Comparison of ENCODE assay signal across 13 cellular contexts in the genomic region with DNA sequence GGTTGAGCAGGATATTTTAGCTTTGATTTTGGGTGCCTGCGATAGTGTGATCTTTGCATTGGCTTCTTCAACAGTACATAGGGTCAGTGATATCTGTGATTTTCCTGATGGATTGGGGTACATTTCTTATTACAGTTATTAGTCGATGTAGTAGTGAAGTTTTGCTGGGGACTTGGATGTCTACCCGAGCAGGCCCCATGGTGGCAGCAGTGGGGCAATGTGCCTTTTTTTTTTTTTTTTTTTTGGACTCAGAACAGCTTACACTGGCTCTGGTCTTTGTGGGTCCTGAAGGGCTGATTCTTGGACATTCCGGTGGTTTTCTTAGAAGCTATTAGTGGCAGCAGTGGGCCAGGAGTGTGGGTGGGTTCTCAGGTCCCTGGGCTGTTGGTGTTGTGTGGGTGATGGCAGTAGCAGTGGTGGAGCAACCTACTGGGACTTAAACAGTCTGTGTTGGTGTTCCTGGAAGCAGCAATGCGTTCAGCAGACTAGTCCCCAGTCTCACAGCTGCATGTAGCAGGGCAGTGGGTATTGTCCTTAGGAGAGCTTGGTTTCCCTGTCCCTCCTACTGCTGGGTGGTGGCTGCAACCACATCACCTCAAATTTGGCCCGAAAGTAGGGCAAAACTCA. TPM values are rescaled to one million over a fixed set of nuclear protein-coding genes. Genes with fewer than 3 reads are reported as not detected.
DNase-seq lines count a peak whose midpoint lies in the region; ATAC-seq and TF ChIP-seq lines count a peak whose summit lies in the region.
"Had no signal": no experiment of that assay in that cellular context is flagged by ENCODE, and none has a peak within 500 bp of the region (broad histone marks: within the 10 kb centered on the region; RNA-seq: fewer than 3 reads in every experiment).

No MANE protein-coding gene starts in this region.

- no peak overlapping the region for H3K4me3 ChIP-seq in CD8-positive, alpha-beta memory T cell (ENCODE audit: low read length)
- H3K4me3 ChIP-seq: HAP-1 had no signal

- no peaks in the 10 kb centered on the region for H3K36me3 Mint-ChIP-seq in T-helper 1 cell treated with Interleukin-12 subunit alpha and Interleukin-12 subunit beta and Interleukin-4 antibody, amounts not matched to agents 30 μg/mL and 1 μg/mL, for 36 hours (ENCODE audit: low read depth)
- H3K36me3 Mint-ChIP-seq in activated T-helper 17 cell treated with anti-CD3 and anti-CD28 coated beads, Interleukin-2, amount 50 U/mL, for 72 hours (ENCODE audit: low read depth), result no peaks in the 10 kb centered on the region
- no peaks in the 10 kb centered on the region for H3K36me3 Mint-ChIP-seq in progenitor cell of endocrine pancreas (ENCODE audit: insufficient read depth)
- peaks cover 0 to 8% (median 0%) of the 10 kb centered on the region in 3 donors for H3K36me3 Mint-ChIP-seq in CD8-positive, alpha-beta memory T cell

- peak overlapping the region; percentile 32 for H3K27ac Mint-ChIP-seq in T-helper 1 cell treated with Interleukin-12 subunit alpha and Interleukin-12 subunit beta and Interleukin-4 antibody, amounts not matched to agents 30 μg/mL and 1 μg/mL, for 36 hours
- H3K27ac Mint-ChIP-seq in activated T-helper 17 cell treated with anti-CD3 and anti-CD28 coated beads, Interleukin-2, amount 50 U/mL, for 72 hours, result peak overlapping the region; percentile 43
- H3K27ac Mint-ChIP-seq in progenitor cell of endocrine pancreas, result no peak overlapping the region
- peak overlapping the region in 3 of 8 donors; percentile 61 to 75 (median 62) for H3K27ac Mint-ChIP-seq in CD8-positive, alpha-beta memory T cell

- DNase-seq in T-helper 1 cell (no peak), progenitor cell of endocrine pancreas (ENCODE audit: low spot score, unreplicated experiment) (no peak), head of caudate nucleus (no peak), SW480 (ENCODE audit: low spot score) (no peak)
- no peak for DNase-seq in CD8-positive, alpha-beta memory T cell
- DNase-seq: activated CD4-positive, CD25-positive, alpha-beta regulatory T cell; kidney; NCI-H1417 treated with DMSO at 0.1 percent for 48 hours had no signal

- no peaks in the 10 kb centered on the region for H3K9me3 ChIP-seq in CD8-positive, alpha-beta memory T cell (ENCODE audit: low read length)
- H3K9me3 ChIP-seq: HAP-1 had no signal

- POLR2A ChIA-PET in CD8-positive, alpha-beta memory T cell (lab: Charles Lee), result no interaction called here

- TF ChIP-seq CTCF in progenitor cell of endocrine pancreas (IDR thresholded peaks at IDR 0.05; ENCODE audit: unreplicated experiment), result peak; percentile 42

- H3K27ac ChIP-seq in CD8-positive, alpha-beta memory T cell (ENCODE audit: low read depth, low read length), result no peak overlapping the region

- H3K27me3 ChIP-seq in CD8-positive, alpha-beta memory T cell (ENCODE audit: insufficient read depth, low read length, poor library complexity, severe bottlenecking), result no peaks in the 10 kb centered on the region

- CTCF ChIA-PET in CD8-positive, alpha-beta memory T cell (lab: Charles Lee), result interaction anchor here (0.9 to 1.5 kb wide), 2 partner anchors 10 to 12 kb away, joined by 3 to 4 read pairs; no protein-coding TSS in a partner anchor

- H3K9me3 Mint-ChIP-seq in T-helper 1 cell treated with Interleukin-12 subunit alpha and Interleukin-12 subunit beta and Interleukin-4 antibody, amounts not matched to agents 30 μg/mL and 1 μg/mL, for 36 hours, result peaks cover 5% of the 10 kb centered on the region
- H3K9me3 Mint-ChIP-seq in activated T-helper 17 cell treated with anti-CD3 and anti-CD28 coated beads, Interleukin-2, amount 50 U/mL, for 72 hours, result peaks cover under 1% of the 10 kb centered on the region
- H3K9me3 Mint-ChIP-seq in progenitor cell of endocrine pancreas (ENCODE audit: low read depth), result peaks cover 1% of the 10 kb centered on the region
- peaks cover under 1 to 10% (median 7%) of the 10 kb centered on the region in 5 donors for H3K9me3 Mint-ChIP-seq in CD8-positive, alpha-beta memory T cell

- peak; percentile 63 for ATAC-seq in HG02885 (IDR thresholded peaks at IDR 0.05; ENCODE audit: poor library complexity, unreplicated experiment)
- ATAC-seq in activated T-helper 17 cell treated with anti-CD3 and anti-CD28 coated beads, Interleukin-2, amount 50 U/mL, for 72 hours (replicated peaks), result peak; percentile 73

- no peaks in the 10 kb centered on the region for H3K4me1 ChIP-seq in CD8-positive, alpha-beta memory T cell (ENCODE audit: insufficient read depth, low read length)
- H3K4me1 ChIP-seq: HAP-1 had no signal

- H3K36me3 ChIP-seq in CD8-positive, alpha-beta memory T cell (ENCODE audit: insufficient read depth, low read length), result no peaks in the 10 kb centered on the region
- H3K36me3 ChIP-seq: HAP-1 had no signal

- H3K27me3 Mint-ChIP-seq in T-helper 1 cell treated with Interleukin-12 subunit alpha and Interleukin-12 subunit beta and Interleukin-4 antibody, amounts not matched to agents 30 μg/mL and 1 μg/mL, for 36 hours (ENCODE audit: low read depth), result peaks cover under 1% of the 10 kb centered on the region
- H3K27me3 Mint-ChIP-seq in activated T-helper 17 cell treated with anti-CD3 and anti-CD28 coated beads, Interleukin-2, amount 50 U/mL, for 72 hours, result no peaks in the 10 kb centered on the region
- peaks cover 3% of the 10 kb centered on the region for H3K27me3 Mint-ChIP-seq in progenitor cell of endocrine pancreas
- H3K27me3 Mint-ChIP-seq in CD8-positive, alpha-beta memory T cell, result peaks cover 0 to 8% of the 10 kb centered on the region in 2 donors

- H3K4me1 Mint-ChIP-seq in T-helper 1 cell treated with Interleukin-12 subunit alpha and Interleukin-12 subunit beta and Interleukin-4 antibody, amounts not matched to agents 30 μg/mL and 1 μg/mL, for 36 hours (ENCODE audit: low read depth), result peaks cover 6% of the 10 kb centered on the region
- H3K4me1 Mint-ChIP-seq in activated T-helper 17 cell treated with anti-CD3 and anti-CD28 coated beads, Interleukin-2, amount 50 U/mL, for 72 hours, result peaks cover 5% of the 10 kb centered on the region
- no peaks in the 10 kb centered on the region for H3K4me1 Mint-ChIP-seq in progenitor cell of endocrine pancreas (ENCODE audit: low read depth)
- peaks cover 0 to 5% (median 0%) of the 10 kb centered on the region in 3 donors for H3K4me1 Mint-ChIP-seq in CD8-positive, alpha-beta memory T cell

- intact Hi-C loops in head of caudate nucleus (cut with DNase I), result no loop called here

- no peak overlapping the region for H3K4me3 Mint-ChIP-seq in T-helper 1 cell treated with Interleukin-12 subunit alpha and Interleukin-12 subunit beta and Interleukin-4 antibody, amounts not matched to agents 30 μg/mL and 1 μg/mL, for 36 hours
- no peak overlapping the region for H3K4me3 Mint-ChIP-seq in activated T-helper 17 cell treated with anti-CD3 and anti-CD28 coated beads, Interleukin-2, amount 50 U/mL, for 72 hours
- no peak overlapping the region for H3K4me3 Mint-ChIP-seq in progenitor cell of endocrine pancreas (ENCODE audit: low read depth)
- H3K4me3 Mint-ChIP-seq in CD8-positive, alpha-beta memory T cell, result no peak overlapping the region

RNA-seq across cellular contexts. Expression of gene SLC4A10, which starts 53.7 kb away (rescaled TPM):
- total RNA-seq in activated T-helper 17 cell treated with anti-CD3 and anti-CD28 coated beads, Interleukin-2, amount 50 U/mL, for 72 hours, result 1 to 10 TPM; 3.7 to 6.5 TPM
- 0.05 TPM in 1 of 2 replicates, not detected in the other for total RNA-seq in progenitor cell of endocrine pancreas
- 1 to 10 TPM in 1 of 2 experiments, under 1 TPM in 1; 0.93 to 1.0 TPM for total RNA-seq in CD8-positive, alpha-beta memory T cell
- 28.8 TPM for polyA plus RNA-seq in CD8-positive, alpha-beta memory T cell
- total RNA-seq: kidney, posterior vena cava had no signal
